In the genomic region with DNA sequence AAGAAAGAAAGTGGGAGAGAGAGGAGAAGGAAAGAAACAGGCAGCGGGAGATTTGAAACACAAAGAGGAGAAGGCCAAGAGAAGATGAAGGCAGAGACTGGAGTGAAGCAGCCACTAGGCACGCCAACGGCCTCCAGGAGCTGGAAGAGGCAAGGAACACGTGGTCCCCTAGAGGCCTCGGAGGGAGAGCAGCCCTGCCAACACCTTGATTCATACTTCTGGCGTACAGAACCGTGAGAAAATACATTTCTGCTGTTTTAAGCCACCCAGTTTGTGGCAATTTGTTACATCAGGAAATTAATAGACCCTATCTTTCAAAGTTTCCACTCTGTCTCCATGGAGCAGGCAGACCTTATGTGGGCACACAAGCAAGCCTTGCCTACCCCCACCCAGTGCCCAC, we compare ENCODE assay signal across 15 cellular contexts.
"Had no signal": no experiment of that assay in that cellular context is flagged by ENCODE, and none has a peak within 500 bp of the region (broad histone marks: within the 10 kb centered on the region; RNA-seq: fewer than 3 reads in every experiment).

No MANE protein-coding gene starts in this region.

- H3K36me3 ChIP-seq: adrenal gland, esophagus muscularis mucosa, left lung, neural progenitor cell, pancreas had no signal

- H3K9ac ChIP-seq: neural progenitor cell had no signal

- H3K4me2 ChIP-seq: hepatocyte, neural progenitor cell had no signal

- H2AFZ ChIP-seq: hepatocyte, neural progenitor cell had no signal

- ATAC-seq: left lung; pancreas; stimulated activated effector memory CD8-positive, alpha-beta T cell treated with anti-CD3 and anti-CD28 coated beads, Interleukin-12 subunit alpha, Interleukin-12 subunit beta, amount 100 ng/mL, for 72 hours; WTC11 had no signal

- H3K27me3 ChIP-seq: adrenal gland, esophagus muscularis mucosa, hepatocyte, left lung, neural progenitor cell, pancreas had no signal

- H3K4me3 ChIP-seq: adrenal gland, esophagus muscularis mucosa, hepatocyte, left lung, neural progenitor cell, pancreas had no signal

- H3K36me3 Mint-ChIP-seq: neural progenitor cell; stimulated activated effector memory CD8-positive, alpha-beta T cell treated with anti-CD3 and anti-CD28 coated beads, Interleukin-12 subunit alpha, Interleukin-12 subunit beta, amount 100 ng/mL, for 72 hours; type B pancreatic cell; WTC11 had no signal

- H3K9me3 ChIP-seq: adrenal gland, esophagus muscularis mucosa, pancreas had no signal

- H3K4me1 ChIP-seq: adrenal gland, esophagus muscularis mucosa, left lung, neural progenitor cell, pancreas had no signal

- H3K27ac ChIP-seq: adrenal gland, esophagus muscularis mucosa, hepatocyte, left lung, neural progenitor cell, pancreas had no signal

- H3K27ac Mint-ChIP-seq: activated CD4-positive, alpha-beta memory T cell treated with anti-CD3 and anti-CD28 coated beads, Interleukin-2, amount 10 ng/mL, durations not matched to agents 7 days and 5 days; activated T-cell treated with anti-CD3 and anti-CD28 coated beads, Interleukin-2, amount 50 U/mL, for 24 hours; neural progenitor cell; stimulated activated effector memory CD8-positive, alpha-beta T cell treated with anti-CD3 and anti-CD28 coated beads, Interleukin-12 subunit alpha, Interleukin-12 subunit beta, amount 100 ng/mL, for 72 hours; type B pancreatic cell; WTC11 had no signal

- DNase-seq: activated CD4-positive, alpha-beta memory T cell treated with anti-CD3 and anti-CD28 coated beads, Interleukin-2, amount 10 ng/mL, durations not matched to agents 7 days and 5 days; activated CD4-positive, alpha-beta T cell treated with anti-CD3 and anti-CD28 coated beads for 4 hours; activated naive CD4-positive, alpha-beta T cell treated with anti-CD3 and anti-CD28 coated beads, Interleukin-2, amount 50 U/mL, for 16 hours; activated T-cell treated with anti-CD3 and anti-CD28 coated beads, Interleukin-2, amount 50 U/mL, for 24 hours; adrenal gland; kidney; left lung; naive B cell; pancreas had no signal
